8 cellular contexts compared by ENCODE assay signal in genomic region chr14:52131640-52132320, GRCh38.
DNase-seq lines count a peak whose midpoint lies in the region; ATAC-seq and TF ChIP-seq lines count a peak whose summit lies in the region.

No MANE protein-coding gene starts in this region.

- POLR2A ChIA-PET in T-cell (lab: Charles Lee): no interaction called here

- H3K27me3 Mint-ChIP-seq in T-cell: peaks cover 4% of the 10 kb centered on the region in 2 donors

- H3K36me3 Mint-ChIP-seq in T-cell: peaks cover 6% of the 10 kb centered on the region

- peaks cover 0 to 5% of the 10 kb centered on the region in 2 donors for H3K4me1 ChIP-seq in left lung

- H3K9me3 Mint-ChIP-seq in T-cell: peaks cover 8 to 14% (median 13%) of the 10 kb centered on the region in 3 donors

- H3K4me3 Mint-ChIP-seq in T-cell: no peak overlapping the region

- TF ChIP-seq CTCF in GM06990 (IDR thresholded peaks at IDR 0.05; ENCODE audit: insufficient read depth, low read length, poor library complexity, severe bottlenecking): peak; percentile 43
- peak; percentile 42 to 60 for TF ChIP-seq CTCF in left lung (IDR thresholded peaks at IDR 0.05)

- CTCF ChIA-PET in T-cell (lab: Charles Lee): interaction anchor here in 1 of 2 donors (0.6 kb wide), 1 partner anchor 237 kb away, joined by 3 read pairs; no protein-coding TSS in a partner anchor

- H3K9me3 ChIP-seq in left lung: peaks cover 0 to 17% of the 10 kb centered on the region in 2 donors

- no peak overlapping the region for H3K27ac Mint-ChIP-seq in T-cell

- H3K4me3 ChIP-seq in GM06990 (replicated peaks; ENCODE audit: low read depth, low read length) (no peak overlapping the region), left lung (no peak overlapping the region)

- no peaks in the 10 kb centered on the region for H3K27me3 ChIP-seq in GM06990 (replicated peaks; ENCODE audit: control insufficient read depth, insufficient read depth, low read length)
- H3K27me3 ChIP-seq in left lung: no peaks in the 10 kb centered on the region

- H3K27ac ChIP-seq in left lung: no peak overlapping the region

- intact Hi-C loops in left lung (cut with DNase I): no loop called here

- H3K36me3 ChIP-seq in GM06990 (ENCODE audit: control insufficient read depth, insufficient read depth, low read length): no peaks in the 10 kb centered on the region
- H3K36me3 ChIP-seq in left lung: no peaks in the 10 kb centered on the region

- ATAC-seq in T-cell (replicated peaks in 1 of 4) (peak in 3 of 4 experiments; percentile 32 to 51 (median 38)), left lung (peak; percentile 83), GM21723 (IDR thresholded peaks at IDR 0.05; ENCODE audit: unreplicated experiment) (no peak)

- no peak for DNase-seq in GM06990 (ENCODE audit: extremely low read depth, insufficient read length)
- peak; percentile 92 for DNase-seq in NCI-H1105 treated with DMSO at 0.1 percent for 48 hours (lab: John Stamatoyannopoulos, UW)
- peak in 19 of 34 experiments; percentile 3 to 34 (median 15) for DNase-seq in T-cell
- DNase-seq in dedifferentiated amniotic fluid mesenchymal stem cell (ENCODE audit: extremely low spot score): peak; percentile 94
- DNase-seq in left lung: peak in 1 of 2 donors; percentile 61
- peak; percentile 13 to 35 (median 24) for DNase-seq in stimulated activated CD4-positive, alpha-beta T cell treated with anti-CD3 and anti-CD28 coated beads, TNF-alpha, amount 100 ng/mL, for 24 hours (ENCODE audit: low read depth in 3 of 3)
- no peak for DNase-seq in NCI-H2196 treated with DMSO at 0.1 percent for 48 hours (lab: John Stamatoyannopoulos, UW; ENCODE audit: unreplicated experiment)

- peaks cover 8 to 13% (median 10%) of the 10 kb centered on the region in 3 donors for H3K4me1 Mint-ChIP-seq in T-cell

Comparison
In these comparisons a context has a peak if more than half of its experiments do, and no peak if none do; other contexts are left out.
1. DNase-seq: peak in NCI-H1105 treated with DMSO at 0.1 percent for 48 hours (single experiment), T-cell (19 of 34), dedifferentiated amniotic fluid mesenchymal stem cell (single experiment) and stimulated activated CD4-positive, alpha-beta T cell treated with anti-CD3 and anti-CD28 coated beads, TNF-alpha, amount 100 ng/mL, for 24 hours (3 of 3); none in GM06990 (single experiment) and NCI-H2196 treated with DMSO at 0.1 percent for 48 hours (single experiment).